In the genomic region with DNA sequence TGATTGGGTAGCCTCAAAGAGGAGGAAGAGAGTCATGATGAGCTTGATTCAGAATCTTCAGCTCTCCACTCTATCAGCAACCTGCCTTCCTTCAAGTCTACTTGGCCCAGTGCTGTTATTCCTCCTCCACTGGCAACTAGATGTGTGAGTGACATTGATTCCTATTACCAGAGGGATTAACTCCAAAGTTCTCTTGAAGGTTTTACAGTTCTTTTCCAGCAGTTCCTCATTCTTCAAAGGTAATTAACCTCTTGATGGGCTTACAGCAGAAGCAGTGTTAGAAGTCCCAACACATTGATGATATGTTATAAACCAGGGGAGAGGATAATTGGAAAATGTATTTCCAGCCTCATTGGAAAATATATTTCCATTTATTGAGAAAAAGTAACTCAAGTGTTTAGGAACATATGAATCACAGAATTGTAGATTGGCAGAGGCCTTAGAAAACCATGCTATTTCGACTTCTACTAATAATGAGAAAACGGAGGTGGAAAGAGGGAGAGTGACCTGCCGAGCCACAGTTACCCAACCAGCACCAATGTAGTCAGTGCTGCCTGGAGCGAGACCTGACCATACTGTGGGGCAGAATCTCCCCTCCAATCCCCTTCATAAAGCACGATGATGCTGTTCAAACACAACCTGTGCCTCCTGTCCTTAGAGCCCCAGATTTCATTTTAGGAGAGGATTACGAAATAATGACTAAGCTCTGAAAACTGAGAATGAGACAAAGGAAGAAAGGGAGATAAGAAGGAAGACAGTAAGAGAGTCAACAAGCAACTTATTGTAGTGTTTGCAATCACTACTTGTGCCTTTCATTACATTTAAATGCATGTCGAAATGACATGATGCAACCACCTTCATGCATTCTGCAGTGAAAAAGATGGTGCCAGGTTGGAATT, we compare ENCODE assay signal across 8 cellular contexts.
A peak's percentile ranks its signal among the peaks of the same experiment; 100 is the strongest.
DNase-seq lines count a peak whose midpoint lies in the region; ATAC-seq and TF ChIP-seq lines count a peak whose summit lies in the region.

No MANE protein-coding gene starts in this region.

- no peaks in the 10 kb centered on the region for H3K9me3 ChIP-seq in GM23248 (ENCODE audit: low read depth)

- peak; percentile 79 for ATAC-seq in GM18867 (IDR thresholded peaks at IDR 0.05; ENCODE audit: unreplicated experiment)

- TF ChIP-seq CTCF in NB4 (IDR thresholded peaks at IDR 0.05; ENCODE audit: low read depth, low read length) (no peak), fibroblast of mammary gland (conservative IDR thresholded peaks at IDR 0.05; ENCODE audit: control insufficient read depth, insufficient read depth, low read depth, low read length) (no peak)

- H3K27ac ChIP-seq in GM23248 = peak overlapping the region; percentile 59

- H3K27me3 ChIP-seq in GM23248 (replicated peaks; ENCODE audit: insufficient read depth) = no peaks in the 10 kb centered on the region

- no peak overlapping the region for H3K4me3 ChIP-seq in GM23248
- H3K4me3 ChIP-seq in NB4 (ENCODE audit: low read depth, low read length) = no peak overlapping the region
- no peak overlapping the region for H3K4me3 ChIP-seq in fibroblast of mammary gland (ENCODE audit: control insufficient read depth, low read depth, low read length)

- DNase-seq in GM23248 (peak; percentile 69), NB4 (ENCODE audit: low read depth) (peak; percentile 62), fibroblast of mammary gland (ENCODE audit: low read depth) (peak; percentile 66), Kasumi-1 (lab: John Stamatoyannopoulos, UW) (no peak), NCI-H1092 treated with DMSO at 0.1 percent for 48 hours (lab: John Stamatoyannopoulos, UW) (no peak), NK-92 (lab: John Stamatoyannopoulos, UW; ENCODE audit: unreplicated experiment) (no peak), HUDEP-2 (lab: John Stamatoyannopoulos, UW; ENCODE audit: unreplicated experiment in 76 of 76) (no peak)

- H3K9ac ChIP-seq in GM23248 = no peak overlapping the region

- no peak for TF ChIP-seq POLR2A in NB4 (IDR thresholded peaks at IDR 0.05; ENCODE audit: extremely low read depth, insufficient read length)

- H3K4me1 ChIP-seq in GM23248 (ENCODE audit: insufficient read depth) = peaks cover 39% of the 10 kb centered on the region

- H3K36me3 ChIP-seq in GM23248 (ENCODE audit: low read depth) = no peaks in the 10 kb centered on the region

- peaks cover 84% of the 10 kb centered on the region for H3K79me2 ChIP-seq in GM23248 (ENCODE audit: insufficient read depth)

- H3K4me2 ChIP-seq in GM23248 (ENCODE audit: unreplicated experiment) = no peak overlapping the region

- H3F3A ChIP-seq in GM23248 (ENCODE audit: insufficient read depth) = peaks cover 44% of the 10 kb centered on the region

- 74 to 79% methylated on average over 7 of the region's 7 CpGs for WGBS in GM23248 (ENCODE audit: low coverage in 1 of 2, low lambda C conversion rate in 2 of 2, missing lambda C conversion rate in 2 of 2), 2 experiments

- H2AFZ ChIP-seq in GM23248 = no peak overlapping the region

- no peaks in the 10 kb centered on the region for H3K9me2 ChIP-seq in GM23248 (ENCODE audit: insufficient read depth)

- no peaks in the 10 kb centered on the region for H4K20me1 ChIP-seq in GM23248 (ENCODE audit: insufficient read depth)

- in situ Hi-C loops in GM23248 (cut with MboI) = no loop called here

Comparison
In these comparisons a context has a peak if more than half of its experiments do, and no peak if none do; other contexts are left out.
1. DNase-seq: peak in GM23248 (single experiment), NB4 (single experiment) and fibroblast of mammary gland (single experiment); none in Kasumi-1 (0 of 2), NCI-H1092 treated with DMSO at 0.1 percent for 48 hours (single experiment), NK-92 (single experiment) and HUDEP-2 (0 of 76).